8 cellular contexts compared by ENCODE assay signal in the genomic region with DNA sequence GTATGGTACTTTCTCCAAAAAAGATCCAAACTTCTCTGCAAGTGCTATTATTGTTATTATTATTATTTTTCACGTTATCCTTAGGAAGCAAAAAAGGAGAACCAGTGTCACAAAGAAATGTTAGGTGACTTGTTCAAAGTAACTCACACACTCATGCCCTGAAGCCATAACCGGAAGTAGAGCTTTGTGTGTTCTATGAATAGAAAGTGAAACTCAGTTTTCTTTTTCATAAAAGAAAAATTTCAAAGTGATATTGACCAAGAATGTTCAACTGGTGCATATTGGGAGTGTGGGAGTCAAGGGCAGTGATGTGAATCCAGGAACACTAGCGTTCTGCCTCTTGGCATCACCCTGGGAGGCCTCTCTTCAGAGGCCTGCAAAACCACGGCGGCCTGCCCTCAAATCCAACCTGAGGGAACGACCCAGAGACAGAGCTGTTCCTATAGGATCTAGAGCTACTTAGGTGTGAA.
A peak's percentile ranks its signal among the peaks of the same experiment; 100 is the strongest.
DNase-seq lines count a peak whose midpoint lies in the region; ATAC-seq and TF ChIP-seq lines count a peak whose summit lies in the region.

No MANE protein-coding gene starts in this region.

- in situ Hi-C loops in GM23248 (cut with MboI) = no loop called here

- H3K27ac ChIP-seq in GM23248 (no peak overlapping the region), OCI-LY7 (ENCODE audit: low read depth, low read length, poor library complexity, severe bottlenecking) (no peak overlapping the region), thymus (ENCODE audit: low read depth) (peak overlapping the region; percentile 86), vagina (no peak overlapping the region)

- CTCF ChIA-PET in OCI-LY7 (lab: Charles Lee; ENCODE audit: unreplicated experiment) = no interaction called here

- peaks cover 28 to 43% of the 10 kb centered on the region in 2 donors for H3K4me1 Mint-ChIP-seq in effector memory CD8-positive, alpha-beta T cell (ENCODE audit: low read depth in 2 of 2)

- ATAC-seq in effector memory CD8-positive, alpha-beta T cell (replicated peaks) = peak; percentile 82

- DNase-seq in GM12865 (ENCODE audit: low read depth) (peak; percentile 48), GM23248 (peak; percentile 14), OCI-LY7 (ENCODE audit: low spot score) (peak; percentile 75), vagina (ENCODE audit: extremely low spot score in 2 of 2) (no peak), amniotic stem cell (lab: John Stamatoyannopoulos, UW) (no peak), hepatic stellate cell (ENCODE audit: low spot score) (no peak)
- DNase-seq in effector memory CD8-positive, alpha-beta T cell = no peak

- TF ChIP-seq CTCF in GM12865 (IDR thresholded peaks at IDR 0.05; ENCODE audit: insufficient read depth, low read depth, low read length, missing control alignments) (no peak), OCI-LY7 (conservative IDR thresholded peaks at IDR 0.05; ENCODE audit: low read length) (no peak), vagina (IDR thresholded peaks at IDR 0.05) (no peak)

- no TSS peak for BruUV-seq in OCI-LY7 (replicated peaks; lab: Mats Ljungman, UMichigan)

- no peaks in the 10 kb centered on the region for H4K20me1 ChIP-seq in GM23248 (ENCODE audit: insufficient read depth)
- no peaks in the 10 kb centered on the region for H4K20me1 ChIP-seq in OCI-LY7 (ENCODE audit: insufficient read depth, low read length)

- peak overlapping the region; percentile 26; the same call in 1 of the 2 replicates for H3K9ac ChIP-seq in GM23248

- POLR2A ChIA-PET in OCI-LY7 (lab: Charles Lee) = interaction anchor here (0.7 to 0.9 kb wide), 3 partner anchors 11 to 21 kb away, joined by 3 read pairs; no protein-coding TSS in a partner anchor

- H2AFZ ChIP-seq in GM23248 (peak overlapping the region; percentile 88), OCI-LY7 (ENCODE audit: low read length) (peak overlapping the region; percentile 73)

- no peak overlapping the region for H3K4me3 ChIP-seq in GM12865 (ENCODE audit: low read depth, low read length)
- peak overlapping the region; percentile 46; the same call in 1 of the 2 replicates for H3K4me3 ChIP-seq in GM23248
- H3K4me3 ChIP-seq in OCI-LY7 (ENCODE audit: low read depth, low read length, poor library complexity, severe bottlenecking) = peak overlapping the region; percentile 35
- peak overlapping the region; percentile 45 for H3K4me3 ChIP-seq in thymus (ENCODE audit: low read length)
- no peak overlapping the region for H3K4me3 ChIP-seq in vagina

- TF ChIP-seq POLR2A in vagina (IDR thresholded peaks at IDR 0.05) = no peak

- H3K9me3 ChIP-seq in GM23248 (ENCODE audit: low read depth) (no peaks in the 10 kb centered on the region), OCI-LY7 (ENCODE audit: low read length) (no peaks in the 10 kb centered on the region), thymus (ENCODE audit: control insufficient read depth) (no peaks in the 10 kb centered on the region), vagina (no peaks in the 10 kb centered on the region)

- no peaks in the 10 kb centered on the region for H3K36me3 ChIP-seq in GM23248 (ENCODE audit: low read depth)
- peaks cover 11% of the 10 kb centered on the region; the same call in 1 of the 2 replicates for H3K36me3 ChIP-seq in OCI-LY7 (ENCODE audit: insufficient read depth, low read length)
- H3K36me3 ChIP-seq in thymus (ENCODE audit: control insufficient read depth, insufficient read depth) = peaks cover 31% of the 10 kb centered on the region
- no peaks in the 10 kb centered on the region for H3K36me3 ChIP-seq in vagina

- peak overlapping the region; percentile 99 for H3K27ac Mint-ChIP-seq in effector memory CD8-positive, alpha-beta T cell

- H3K27me3 ChIP-seq in GM23248 (replicated peaks; ENCODE audit: insufficient read depth) (0 out of 2 replicates have a peak, but pooled peaks cover 5% of the 10 kb centered on the region), thymus (ENCODE audit: control insufficient read depth, insufficient read depth) (no peaks in the 10 kb centered on the region), vagina (no peaks in the 10 kb centered on the region)

- H3K36me3 Mint-ChIP-seq in effector memory CD8-positive, alpha-beta T cell (ENCODE audit: insufficient read depth) = peaks cover 70% of the 10 kb centered on the region

- H3K4me2 ChIP-seq in GM23248 (ENCODE audit: unreplicated experiment) (peak overlapping the region; percentile 30), OCI-LY7 (ENCODE audit: low read length) (peak overlapping the region; percentile 57)

- H3K4me1 ChIP-seq in GM23248 (ENCODE audit: insufficient read depth) = no peaks in the 10 kb centered on the region
- H3K4me1 ChIP-seq in OCI-LY7 (ENCODE audit: insufficient read depth, low read length, poor library complexity, severe bottlenecking) = peaks cover 15% of the 10 kb centered on the region
- H3K4me1 ChIP-seq in thymus (ENCODE audit: control insufficient read depth, insufficient read depth, low read length) = peaks cover 13% of the 10 kb centered on the region
- H3K4me1 ChIP-seq in vagina = no peaks in the 10 kb centered on the region

- peak overlapping the region; percentile 89 to 92 for H3K4me3 Mint-ChIP-seq in effector memory CD8-positive, alpha-beta T cell

- no peaks in the 10 kb centered on the region for H3K9me3 Mint-ChIP-seq in effector memory CD8-positive, alpha-beta T cell

- no peaks in the 10 kb centered on the region for H3K27me3 Mint-ChIP-seq in effector memory CD8-positive, alpha-beta T cell

- H3K79me2 ChIP-seq in GM23248 (ENCODE audit: insufficient read depth) = no peaks in the 10 kb centered on the region
- H3K79me2 ChIP-seq in OCI-LY7 (ENCODE audit: insufficient read depth, low read depth, low read length) = no peaks in the 10 kb centered on the region

- H3F3A ChIP-seq in GM23248 (ENCODE audit: insufficient read depth) = no peaks in the 10 kb centered on the region

- WGBS in GM23248 (ENCODE audit: low coverage in 1 of 2, low lambda C conversion rate in 2 of 2, missing lambda C conversion rate in 2 of 2), 2 experiments = 36 to 42% methylated on average over 6 of the region's 6 CpGs
- WGBS in thymus = 4% methylated on average over 6 of the region's 6 CpGs

- intact Hi-C loops in OCI-LY7 (cut with micrococcal nuclease; ENCODE audit: unreplicated experiment) = no loop called here
- intact Hi-C loops in vagina (cut with DNase I) = no loop called here

- no peaks in the 10 kb centered on the region for H3K9me2 ChIP-seq in GM23248 (ENCODE audit: insufficient read depth)
- no peaks in the 10 kb centered on the region for H3K9me2 ChIP-seq in OCI-LY7 (ENCODE audit: insufficient read depth, low read length)

Comparison
In these comparisons a context has a peak if more than half of its experiments do, and no peak if none do; other contexts are left out.
1. DNase-seq: peak in GM12865 (single experiment), GM23248 (single experiment) and OCI-LY7 (single experiment); none in effector memory CD8-positive, alpha-beta T cell (0 of 3), vagina (0 of 2), amniotic stem cell (single experiment) and hepatic stellate cell (single experiment).
2. H3K4me3 ChIP-seq: peak in GM23248 (single experiment), OCI-LY7 (single experiment) and thymus (single experiment); none in GM12865 (single experiment) and vagina (0 of 2).